8 cellular contexts compared by ENCODE assay signal in the genomic region with DNA sequence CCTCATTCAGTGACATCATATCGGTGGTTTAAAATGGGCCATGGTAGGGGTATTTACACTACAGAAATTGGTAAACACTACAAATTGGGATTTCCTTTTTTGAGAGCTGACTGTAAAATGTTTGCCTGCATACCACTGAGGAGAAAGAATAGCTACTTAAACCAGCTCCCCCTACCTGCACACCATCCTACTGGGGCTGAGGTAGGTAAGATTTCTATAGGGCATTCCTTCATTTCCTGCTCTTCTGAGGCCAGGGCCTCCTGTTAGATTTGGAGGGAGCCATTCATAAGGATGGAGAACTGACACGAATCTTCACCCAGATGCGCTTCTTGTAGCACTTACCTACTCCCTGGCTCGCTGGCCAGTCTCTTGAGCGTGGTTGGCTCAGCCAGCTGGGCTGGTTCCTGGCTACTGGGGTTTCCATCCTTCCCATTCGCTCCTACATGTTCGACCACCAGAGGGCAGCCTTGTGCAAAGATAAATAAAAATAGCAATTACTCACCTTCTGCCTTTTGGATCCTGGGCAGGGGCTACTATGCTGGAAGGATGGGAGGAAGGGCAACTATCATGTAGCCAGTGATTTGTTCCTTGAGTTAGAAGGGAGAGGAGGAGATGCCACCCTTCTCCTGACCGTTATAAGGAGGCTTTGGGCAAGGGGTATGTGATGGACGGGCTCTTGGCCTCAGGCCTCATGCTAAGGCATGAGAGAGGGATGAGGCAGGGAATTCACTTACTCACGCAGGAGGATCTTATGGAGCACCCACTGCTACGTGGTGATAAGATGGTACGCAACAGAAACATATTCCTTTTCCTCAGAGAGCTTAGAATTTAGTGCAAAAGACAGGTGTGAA. TPM values are rescaled to one million over a fixed set of nuclear protein-coding genes. Genes with fewer than 3 reads are reported as not detected.
A peak's percentile ranks its signal among the peaks of the same experiment; 100 is the strongest.
DNase-seq lines count a peak whose midpoint lies in the region; ATAC-seq and TF ChIP-seq lines count a peak whose summit lies in the region.

No MANE protein-coding gene starts in this region.

- H3K9me3 Mint-ChIP-seq in activated CD4-positive, alpha-beta memory T cell treated with anti-CD3 and anti-CD28 coated beads for 36 hours = no peaks in the 10 kb centered on the region

- peaks cover 2% of the 10 kb centered on the region for H3K27me3 Mint-ChIP-seq in activated CD4-positive, alpha-beta memory T cell treated with anti-CD3 and anti-CD28 coated beads for 36 hours

- H3K27ac ChIP-seq in HL-60 (replicated peaks) (no peak overlapping the region), lung (ENCODE audit: low read depth in 1 of 2, low read length in 1 of 2) (no peak overlapping the region)

- DNase-seq in C1 segment of cervical spinal cord (lab: John Stamatoyannopoulos, UW) = peak in 12 of 14 donors; percentile 10 to 70 (median 49)
- peak; percentile 34 to 70 for DNase-seq in HL-60 (ENCODE audit: low read depth in 1 of 2, low spot score in 1 of 2)
- DNase-seq in NCI-H82 (lab: John Stamatoyannopoulos, UW) = peak; percentile 95
- peak; percentile 84 for DNase-seq in activated CD4-positive, alpha-beta memory T cell treated with anti-CD3 and anti-CD28 coated beads for 36 hours
- DNase-seq in ecto neural progenitor cell (ENCODE audit: low spot score) = peak; percentile 87
- peak; percentile 77 for DNase-seq in lung (ENCODE audit: low spot score)
- peak; percentile 74 for DNase-seq in stimulated activated CD8-positive, alpha-beta memory T cell treated with anti-CD3 and anti-CD28 coated beads, Interleukin-12 subunit alpha, Interleukin-12 subunit beta, amount 100 ng/mL, for 1 hour (ENCODE audit: low read depth)

- no peak overlapping the region for H3K4me3 Mint-ChIP-seq in activated CD4-positive, alpha-beta memory T cell treated with anti-CD3 and anti-CD28 coated beads for 36 hours

- no peaks in the 10 kb centered on the region for H3K36me3 ChIP-seq in lung (ENCODE audit: control insufficient read depth in 2 of 2, insufficient read depth in 2 of 2, low read length in 2 of 2)

- 34 to 42% methylated on average over 12 of the region's 12 CpGs for WGBS in lung, 2 donors

- CTCF ChIA-PET in activated CD4-positive, alpha-beta memory T cell treated with anti-CD3 and anti-CD28 coated beads for 36 hours (lab: Charles Lee) = interaction anchor here (0.5 to 7.8 kb wide), 53 partner anchors 9 to 624 kb away, joined by 3 to 179 read pairs (median 4); a partner anchor contains a TSS

- peak; percentile 81 for ATAC-seq in lung (ENCODE audit: insufficient read depth, low FRiP score)
- no peak for ATAC-seq in HG03095 (IDR thresholded peaks at IDR 0.05; ENCODE audit: unreplicated experiment)

- intact Hi-C loops in activated CD4-positive, alpha-beta memory T cell treated with anti-CD3 and anti-CD28 coated beads for 36 hours (cut with micrococcal nuclease) = loop anchor here (1.0 to 5.0 kb wide), 2 partner anchors 88 to 198 kb away; no protein-coding TSS in a partner anchor

- no peaks in the 10 kb centered on the region for H3K9me3 ChIP-seq in lung (ENCODE audit: control insufficient read depth in 2 of 2, insufficient read depth in 1 of 2, low read length in 1 of 2)

- POLR2A ChIA-PET in activated CD4-positive, alpha-beta memory T cell treated with anti-CD3 and anti-CD28 coated beads for 36 hours (lab: Charles Lee) = interaction anchor here (1.0 kb wide), 1 partner anchor 198 kb away, joined by 3 read pairs; no protein-coding TSS in a partner anchor

- H3K27me3 ChIP-seq in HL-60 (ENCODE audit: insufficient read depth, poor library complexity, severe bottlenecking) (no peaks in the 10 kb centered on the region), lung (ENCODE audit: control insufficient read depth, insufficient read depth) (no peaks in the 10 kb centered on the region)

- H3K36me3 Mint-ChIP-seq in activated CD4-positive, alpha-beta memory T cell treated with anti-CD3 and anti-CD28 coated beads for 36 hours = no peaks in the 10 kb centered on the region

- H3K4me1 ChIP-seq in lung (ENCODE audit: control insufficient read depth in 2 of 2, insufficient read depth in 2 of 2, low read length in 2 of 2) = peaks cover 8 to 17% of the 10 kb centered on the region in 2 donors

- TF ChIP-seq CTCF in HL-60 (IDR thresholded peaks at IDR 0.05; ENCODE audit: insufficient read depth, low read length) (peak; percentile 69), lung (IDR thresholded peaks at IDR 0.05; ENCODE audit: control extremely low read depth, extremely low read depth) (peak; percentile 90)

- H3K4me3 ChIP-seq in HL-60 (replicated peaks; ENCODE audit: insufficient read depth, low read length) (no peak overlapping the region), lung (no peak overlapping the region)

- H3K27ac Mint-ChIP-seq in activated CD4-positive, alpha-beta memory T cell treated with anti-CD3 and anti-CD28 coated beads for 36 hours = no peak overlapping the region

- no peaks in the 10 kb centered on the region for H3K4me1 Mint-ChIP-seq in activated CD4-positive, alpha-beta memory T cell treated with anti-CD3 and anti-CD28 coated beads for 36 hours (ENCODE audit: low read depth)

RNA-seq across cellular contexts. Expression of a gene that starts 10.7 kb away (rescaled TPM):
- not detected for total RNA-seq in activated CD4-positive, alpha-beta memory T cell treated with anti-CD3 and anti-CD28 coated beads for 36 hours
- total RNA-seq in lung = not detected
- polyA plus RNA-seq in lung = not detected

RNA-seq across cellular contexts. Expression of a gene that starts 29.0 kb away (rescaled TPM):
- not detected for total RNA-seq in activated CD4-positive, alpha-beta memory T cell treated with anti-CD3 and anti-CD28 coated beads for 36 hours
- 10 to 100 TPM in 1 of 2 donors, 1 to 10 TPM in 1; 2.0 to 18.9 TPM for total RNA-seq in lung
- polyA plus RNA-seq in lung = 10 to 100 TPM in 1 of 2 donors, 1 to 10 TPM in 1; 8.3 to 26.0 TPM
